ENCODE assay signal across 14 cellular contexts in the genomic region with DNA sequence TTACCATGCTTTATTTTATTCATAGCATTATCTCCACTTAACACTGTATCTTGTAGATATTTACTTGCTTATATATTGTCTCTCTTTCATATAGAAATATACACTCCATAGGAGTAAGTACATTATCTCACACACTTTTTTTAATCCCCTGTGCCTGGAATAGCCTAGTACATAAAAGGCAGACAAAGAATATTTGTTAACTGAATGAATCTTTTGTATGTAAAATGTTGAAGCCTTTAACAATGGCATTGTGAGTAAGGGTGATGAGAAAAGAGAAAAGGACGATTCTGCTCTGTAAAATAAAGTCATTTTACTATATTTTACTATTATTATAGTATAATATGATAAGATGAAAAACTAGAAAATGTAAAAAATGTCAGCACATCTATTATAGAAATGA.
DNase-seq lines count a peak whose midpoint lies in the region; ATAC-seq and TF ChIP-seq lines count a peak whose summit lies in the region.
"Had no signal": no experiment of that assay in that cellular context is flagged by ENCODE, and none has a peak within 500 bp of the region (broad histone marks: within the 10 kb centered on the region; RNA-seq: fewer than 3 reads in every experiment).

No MANE protein-coding gene starts in this region.

- H3K9ac ChIP-seq in colonic mucosa (ENCODE audit: low read depth in 2 of 2, low read length in 2 of 2), result no peak overlapping the region
- H3K9ac ChIP-seq: BLaER1, GM23248 had no signal

- TF ChIP-seq CTCF in colonic mucosa (IDR thresholded peaks at IDR 0.05), result no peak

- H3K27ac ChIP-seq in cingulate gyrus (ENCODE audit: low read depth, low read length), result peak overlapping the region; percentile 96
- peak overlapping the region; percentile 95 for H3K27ac ChIP-seq in layer of hippocampus (ENCODE audit: low read depth, low read length)
- H3K27ac ChIP-seq in colonic mucosa, result no peak overlapping the region
- H3K27ac ChIP-seq: A549, BLaER1, GM23248 had no signal

- no peak overlapping the region for H3K4me3 ChIP-seq in colonic mucosa
- H3K4me3 ChIP-seq: A549, BLaER1, GM23248 had no signal

- intact Hi-C loops in left colon (cut with DNase I, micrococcal nuclease), result no loop called here
- intact Hi-C loops in colonic mucosa (cut with DNase I), result no loop called here

- no peaks in the 10 kb centered on the region for H3K9me3 ChIP-seq in colonic mucosa
- H3K9me3 ChIP-seq: A549 had no signal

- no peaks in the 10 kb centered on the region for H3K4me1 ChIP-seq in colonic mucosa
- H3K4me1 ChIP-seq: A549 had no signal

- DNase-seq in putamen (ENCODE audit: low spot score) (peak; percentile 57), NCI-H1694 treated with DMSO at 0.1 percent for 48 hours (lab: John Stamatoyannopoulos, UW) (no peak), left colon (no peak), colonic mucosa (no peak)
- DNase-seq: Calu3; CD4-positive, CD25-positive, alpha-beta regulatory T cell; DMS 273 treated with DMSO at 0.1 percent for 48 hours; GM23248; H7 had no signal

- H3K36me3 ChIP-seq in colonic mucosa, result no peaks in the 10 kb centered on the region
- H3K36me3 ChIP-seq: BLaER1 had no signal

- ATAC-seq in HG02763 (IDR thresholded peaks at IDR 0.05; ENCODE audit: unreplicated experiment) (no peak), left colon (no peak)
- ATAC-seq: A549 had no signal

- H3K27me3 ChIP-seq in layer of hippocampus (ENCODE audit: control insufficient read depth, insufficient read depth, low read length), result no peaks in the 10 kb centered on the region
- H3K27me3 ChIP-seq in colonic mucosa, result no peaks in the 10 kb centered on the region
- H3K27me3 ChIP-seq: BLaER1 had no signal
